Comparison of ENCODE assay signal across 9 cellular contexts in the genomic region with DNA sequence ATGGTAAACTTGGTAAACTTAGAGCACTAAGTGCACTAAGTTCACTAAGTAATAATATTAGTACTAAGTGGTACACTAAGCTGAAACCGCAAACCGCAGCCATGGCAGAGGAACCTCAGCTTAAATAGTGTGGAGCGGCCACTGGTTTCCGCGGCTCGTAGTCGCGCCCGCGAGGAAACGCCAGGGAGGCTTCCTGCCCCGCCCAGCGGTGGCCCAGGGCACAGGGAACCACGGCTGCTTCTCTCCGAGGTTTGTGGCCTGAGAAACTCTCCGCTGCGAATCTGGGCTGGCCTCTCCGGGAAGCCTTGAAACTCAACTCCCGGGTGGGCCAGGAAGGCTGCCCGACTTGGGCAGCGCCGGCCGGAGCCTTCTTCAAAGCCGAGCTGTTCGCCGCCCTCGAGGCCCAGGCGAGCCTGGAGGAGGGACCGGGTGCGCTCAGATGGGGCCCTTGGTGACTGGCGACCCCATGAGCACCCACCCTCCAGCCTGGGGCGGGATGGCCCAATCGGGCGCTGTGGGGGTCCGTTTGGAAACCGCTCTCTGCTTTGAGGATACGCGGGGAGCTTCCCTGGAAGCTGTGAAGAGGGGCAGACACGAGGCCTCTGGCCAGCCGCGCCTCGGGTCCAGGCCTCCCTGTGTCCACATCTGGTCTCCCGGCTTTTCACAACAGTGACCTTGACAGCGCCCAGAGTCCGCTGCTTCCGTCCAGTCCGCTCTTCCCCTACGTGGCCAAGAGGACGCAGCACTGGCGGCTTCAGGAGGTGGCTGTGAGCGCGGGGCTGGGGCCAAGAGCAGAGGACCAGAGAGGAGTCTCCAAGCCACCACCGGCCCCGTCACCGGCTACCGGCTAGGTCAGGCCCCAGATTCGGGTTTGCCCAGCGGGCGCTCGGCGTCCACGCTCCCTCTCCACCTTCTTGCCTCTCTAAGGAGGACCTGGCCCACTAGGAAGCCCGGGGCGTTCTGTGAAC. TPM values are rescaled to one million over a fixed set of nuclear protein-coding genes. Genes with fewer than 3 reads are reported as not detected.
DNase-seq lines count a peak whose midpoint lies in the region; ATAC-seq, FAIRE-seq and TF ChIP-seq lines count a peak whose summit lies in the region.
"Had no signal": no experiment of that assay in that cellular context is flagged by ENCODE, and none has a peak within 500 bp of the region (broad histone marks: within the 10 kb centered on the region; RNA-seq: fewer than 3 reads in every experiment).

No MANE protein-coding gene starts in this region.

- no peak for TF ChIP-seq EP300 in H1 (IDR thresholded peaks at IDR 0.05; ENCODE audit: borderline replicate concordance in 1 of 2, low read depth in 2 of 2, low read length in 2 of 2)

- no peak overlapping the region for H3K14ac ChIP-seq in H1 (ENCODE audit: insufficient read length)

- H3K27ac ChIP-seq in GM23248: no peak overlapping the region
- no peak overlapping the region for H3K27ac ChIP-seq in H1 (ENCODE audit: low read depth, low read length)
- H3K27ac ChIP-seq: epithelial cell of prostate had no signal

- no peaks in the 10 kb centered on the region for H3K9me3 ChIP-seq in GM23248 (ENCODE audit: low read depth)
- H3K9me3 ChIP-seq in H1 (ENCODE audit: insufficient read depth in 2 of 2, low read depth in 1 of 2, low read length in 1 of 2): peaks cover 0 to 10% of the 10 kb centered on the region in 2 experiments; a peak in 1 of 4 replicates
- H3K9me3 ChIP-seq in skeletal muscle satellite cell (replicated peaks; ENCODE audit: low read length): peaks cover 4% of the 10 kb centered on the region

- H4K5ac ChIP-seq in H1 (ENCODE audit: insufficient read length, low read depth, low read length): no peak overlapping the region

- H2BK5ac ChIP-seq in H1 (ENCODE audit: low read depth, low read length): no peak overlapping the region

- H3K9me3 Mint-ChIP-seq in WTC11: no peaks in the 10 kb centered on the region

- TF ChIP-seq CTCF in WTC11 (IDR thresholded peaks at IDR 0.05): no peak
- TF ChIP-seq CTCF in H1 (IDR thresholded peaks at IDR 0.05; ENCODE audit: control extremely low read depth in 1 of 3, insufficient read depth in 1 of 3, low read depth in 1 of 3, low read length in 3 of 3): no peak

- DNase-seq in GM23248 (peak; percentile 68), WTC11 (ENCODE audit: low spot score) (peak; percentile 38), H1 (ENCODE audit: low read depth in 1 of 2, low spot score in 2 of 2) (no peak)

- in situ Hi-C loops in GM23248 (cut with MboI): no loop called here

- H3K27me3 Mint-ChIP-seq in WTC11 (ENCODE audit: low read depth): peaks cover 97% of the 10 kb centered on the region

- H3K56ac ChIP-seq in H1 (replicated peaks; ENCODE audit: insufficient read length, low read depth, low read length): no peak overlapping the region

- H2BK15ac ChIP-seq in H1 (ENCODE audit: low read length): no peak overlapping the region

- peak overlapping the region; percentile 55 for H3K4me2 ChIP-seq in GM23248 (ENCODE audit: unreplicated experiment)
- H3K4me2 ChIP-seq in H1 (ENCODE audit: insufficient read depth in 1 of 2, low read depth in 2 of 2, low read length in 2 of 2): no peak overlapping the region
- H3K4me2 ChIP-seq in skeletal muscle satellite cell (ENCODE audit: low read length): peak overlapping the region; percentile 70

- no peak for TF ChIP-seq RAD21 in H1 (IDR thresholded peaks at IDR 0.05 in 1 of 2, conservative IDR thresholded peaks at IDR 0.05 in 1 of 2; ENCODE audit: low read depth in 2 of 2, low read length in 2 of 2)

- no peaks in the 10 kb centered on the region for H3K79me2 ChIP-seq in GM23248 (ENCODE audit: insufficient read depth)
- H3K79me2 ChIP-seq in H1 (ENCODE audit: control insufficient read depth in 1 of 2, insufficient read depth in 2 of 2, low read length in 2 of 2): no peaks in the 10 kb centered on the region

- no peaks in the 10 kb centered on the region for H3K36me3 ChIP-seq in GM23248 (ENCODE audit: low read depth)
- H3K36me3 ChIP-seq in H1 (ENCODE audit: control insufficient read depth in 2 of 4, insufficient read depth in 4 of 4, low read length in 3 of 4): no peaks in the 10 kb centered on the region
- no peaks in the 10 kb centered on the region for H3K36me3 ChIP-seq in skeletal muscle satellite cell (ENCODE audit: insufficient read depth, low read length)

- no peak overlapping the region for H4K91ac ChIP-seq in H1 (replicated peaks; ENCODE audit: insufficient read length, low read length)

- peak overlapping the region; percentile 30 for H3K4me3 ChIP-seq in GM23248
- no peak overlapping the region for H3K4me3 ChIP-seq in H1 (ENCODE audit: extremely low read depth in 1 of 4, insufficient read depth in 2 of 4, low read depth in 3 of 4, low read length in 4 of 4)
- H3K4me3 ChIP-seq in skeletal muscle satellite cell (ENCODE audit: low read length): peak overlapping the region; percentile 14

- H3K4me3 Mint-ChIP-seq in WTC11: no peak overlapping the region

- no peak overlapping the region for H3K23ac ChIP-seq in H1 (ENCODE audit: insufficient read length)

- H3K79me1 ChIP-seq in H1 (ENCODE audit: low read depth, low read length): no peaks in the 10 kb centered on the region

- H4K20me1 ChIP-seq in GM23248 (ENCODE audit: insufficient read depth): no peaks in the 10 kb centered on the region
- peaks cover 0 to 5% of the 10 kb centered on the region in 2 experiments for H4K20me1 ChIP-seq in H1 (replicated peaks in 1 of 2; ENCODE audit: control insufficient read depth in 1 of 2, insufficient read depth in 2 of 2, low read length in 2 of 2)

- no peak overlapping the region for H3K18ac ChIP-seq in H1 (ENCODE audit: extremely low read depth, low read length)

- H3K4me1 Mint-ChIP-seq in WTC11: peaks cover 6% of the 10 kb centered on the region; the same call in 1 of the 2 replicates

- H2AK5ac ChIP-seq in H1 (ENCODE audit: low read depth, low read length): no peak overlapping the region

- H2BK120ac ChIP-seq in H1 (replicated peaks; ENCODE audit: low read depth, low read length): no peak overlapping the region

- H3K27ac Mint-ChIP-seq in WTC11: no peak overlapping the region

- H3K27me3 ChIP-seq in GM23248 (replicated peaks; ENCODE audit: insufficient read depth): peaks cover 95% of the 10 kb centered on the region
- H3K27me3 ChIP-seq in H1 (replicated peaks in 1 of 4; ENCODE audit: control insufficient read depth in 3 of 4, extremely low read depth in 1 of 4, insufficient read depth in 3 of 4, low read length in 3 of 4): peaks cover 33 to 82% (median 72%) of the 10 kb centered on the region in 4 experiments
- H3K27me3 ChIP-seq in skeletal muscle satellite cell (ENCODE audit: control insufficient read depth, insufficient read depth, low read length): peaks cover 95% of the 10 kb centered on the region

- no peaks in the 10 kb centered on the region for H3K4me1 ChIP-seq in GM23248 (ENCODE audit: insufficient read depth)
- no peaks in the 10 kb centered on the region for H3K4me1 ChIP-seq in H1 (replicated peaks in 1 of 4; ENCODE audit: control insufficient read depth in 3 of 4, insufficient read depth in 4 of 4, low read length in 3 of 4)
- H3K4me1 ChIP-seq in skeletal muscle satellite cell (ENCODE audit: control insufficient read depth, insufficient read depth, low read length): peaks cover 20% of the 10 kb centered on the region

- no peak for FAIRE-seq in H1 (lab: Jason Lieb, UNC)

- H2BK20ac ChIP-seq in H1 (ENCODE audit: low read length): no peak overlapping the region

- no peaks in the 10 kb centered on the region for H3K36me3 Mint-ChIP-seq in WTC11

- H3K4ac ChIP-seq in H1 (replicated peaks; ENCODE audit: insufficient read length, low read depth, low read length): no peak overlapping the region

- peaks cover 6% of the 10 kb centered on the region; the same call in 1 of the 2 replicates for H3K23me2 ChIP-seq in H1 (ENCODE audit: low read depth, low read length)

- no peaks in the 10 kb centered on the region for H3K9me2 ChIP-seq in GM23248 (ENCODE audit: insufficient read depth)

- H3F3A ChIP-seq in GM23248 (ENCODE audit: insufficient read depth): no peaks in the 10 kb centered on the region

- TF ChIP-seq POLR2A in H1 (IDR thresholded peaks at IDR 0.05; ENCODE audit: control extremely low read depth in 1 of 2, low read depth in 2 of 2, low read length in 2 of 2): no peak

- POLR2A ChIA-PET in WTC11 (lab: Charles Lee) (no interaction called here), H1 (lab: Charles Lee; ENCODE audit: partially characterized antibody) (interaction anchor here (2.1 kb wide), 1 partner anchor 11 kb away, joined by 5 read pairs; no protein-coding TSS in a partner anchor)

- CTCF ChIA-PET in WTC11 (lab: Charles Lee): interaction anchor here (0.6 to 3.0 kb wide), 12 partner anchors 11 to 118 kb away, joined by 3 to 33 read pairs (median 5); no protein-coding TSS in a partner anchor
- CTCF ChIA-PET in H1 (lab: Charles Lee; ENCODE audit: partially characterized antibody): interaction anchor here (0.6 to 4.1 kb wide), 9 partner anchors 9 to 81 kb away, joined by 3 to 43 read pairs (median 5); no protein-coding TSS in a partner anchor

- peak overlapping the region; percentile 74 for H4K8ac ChIP-seq in H1 (ENCODE audit: extremely low read depth, insufficient read depth, low read length)

- no peak overlapping the region for H3K9ac ChIP-seq in GM23248
- no peak overlapping the region for H3K9ac ChIP-seq in H1 (replicated peaks in 1 of 4; ENCODE audit: extremely low read depth in 1 of 4, low read depth in 3 of 4, low read length in 3 of 4)
- H3K9ac ChIP-seq in skeletal muscle satellite cell (ENCODE audit: low read depth, low read length): no peak overlapping the region

- H2AFZ ChIP-seq in GM23248: peak overlapping the region; percentile 38; the same call in 1 of the 2 replicates
- no peak overlapping the region for H2AFZ ChIP-seq in H1 (ENCODE audit: low read length)

- 14% methylated on average over 60 to 63 of the region's 64 CpGs for WGBS in GM23248 (ENCODE audit: low coverage in 1 of 2, low lambda C conversion rate in 2 of 2, missing lambda C conversion rate in 2 of 2), 2 experiments
- 83% methylated on average over 57 of the region's 64 CpGs; no CpG with 5 or more reads in 1 of the 2 experiments for WGBS in H1 (ENCODE audit: extremely low coverage in 1 of 2, insufficient coverage in 1 of 2, insufficient read length in 1 of 2, insufficient replicate concordance in 2 of 2, low coverage in 1 of 2, low lambda C conversion rate in 2 of 2, missing lambda C conversion rate in 1 of 2), 2 experiments

- H2BK12ac ChIP-seq in H1 (ENCODE audit: low read depth, low read length): no peak overlapping the region

- peak; percentile 15; the same call in 1 of the 2 replicates for ATAC-seq in WTC11
- no peak for ATAC-seq in GM21381 (IDR thresholded peaks at IDR 0.05; ENCODE audit: unreplicated experiment)
- no peak for ATAC-seq in GM18868 (IDR thresholded peaks at IDR 0.05; ENCODE audit: unreplicated experiment)
- no peak for ATAC-seq in HG02870 (IDR thresholded peaks at IDR 0.05; ENCODE audit: unreplicated experiment)
- ATAC-seq in GM21737 (IDR thresholded peaks at IDR 0.05; ENCODE audit: unreplicated experiment): no peak

RNA-seq across cellular contexts. Expression of gene HLA-E, which starts 25.4 kb away (rescaled TPM):
- total RNA-seq in GM23248 (2014; rRNA removed; shearing (Covaris generic)): 190 and 203 TPM in 2 replicates
- polyA plus RNA-seq in GM23248 (2016; fragmentation: Nextera tagmentation; extraction: Ambion mirVana): 123 and 130 TPM in 2 replicates
- total RNA-seq in WTC11 (2021): 44.6 to 49.0 TPM (median 44.7 TPM) in 3 replicates
- 24.4 and 28.0 TPM in 2 replicates for total RNA-seq in H1 (2021; fragmentation: NEBNext Ultra II Directional; extraction: Animal tissue kit (Norgen Biotek cat#: 25700))
- polyA plus RNA-seq in H1 (2011; rRNA removed): 20.2 and 26.1 TPM in 2 replicates
- polyA plus RNA-seq in H1 (2011; cell fraction: cytosol; rRNA removed): 29.0 TPM
- polyA plus RNA-seq in H1 (2011; cell fraction: nucleus; rRNA removed): 29.1 TPM
- 26.1 to 29.2 TPM (median 27.6 TPM) in 4 replicates for polyA plus RNA-seq in H1 (2012, experiment 1 of 2)
- 30.7 TPM for polyA plus RNA-seq in H1 (2012, experiment 2 of 2)
- polyA plus RNA-seq in H1 (2013, experiment 1 of 2): 35.3 TPM
- polyA plus RNA-seq in H1 (2013, experiment 2 of 2): 41.8 TPM
- polyA minus RNA-seq in H1 (2011; rRNA and poly(A)+ RNA removed): 17.0 and 18.3 TPM in 2 replicates
- polyA minus RNA-seq in H1 (2011; cell fraction: cytosol; rRNA and poly(A)+ RNA removed): 16.2 TPM
- 20.6 TPM for polyA minus RNA-seq in H1 (2011; cell fraction: nucleus; rRNA and poly(A)+ RNA removed)
- 110 and 115 TPM in 2 replicates for total RNA-seq in skeletal muscle satellite cell (2012; rRNA removed)

Comparison
In these comparisons a context has a peak if more than half of its experiments do, and no peak if none do; other contexts are left out.
1. DNase-seq: peak in GM23248 (single experiment) and WTC11 (single experiment); none in H1 (0 of 2).
2. H3K4me2 ChIP-seq: peak in GM23248 (single experiment) and skeletal muscle satellite cell (single experiment); none in H1 (0 of 2).
3. H3K4me3 ChIP-seq: peak in GM23248 (single experiment) and skeletal muscle satellite cell (single experiment); none in H1 (0 of 4).